ENCODE assay signal across 30 cellular contexts in the genomic region with DNA sequence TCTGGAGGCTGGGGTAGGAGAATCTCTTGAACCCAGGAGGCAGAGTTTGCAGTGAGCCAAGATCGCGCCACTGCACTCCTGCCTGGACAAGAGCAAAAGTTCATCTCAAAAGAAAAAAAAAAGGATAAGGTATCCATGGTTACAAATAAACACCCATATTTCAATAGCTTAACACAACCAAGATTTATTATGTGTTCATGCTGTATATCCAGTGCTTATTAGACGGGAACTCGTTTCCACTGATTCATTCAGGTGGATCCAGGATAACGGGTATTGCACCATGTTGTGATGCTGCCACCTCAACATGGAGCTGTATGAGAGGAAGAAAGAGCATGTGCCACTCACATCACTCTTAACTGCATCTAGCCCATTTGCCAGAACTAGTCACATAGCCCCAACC.
"Had no signal": no experiment of that assay in that cellular context is flagged by ENCODE, and none has a peak within 500 bp of the region (broad histone marks: within the 10 kb centered on the region; RNA-seq: fewer than 3 reads in every experiment).

No MANE protein-coding gene starts in this region.

- H3K4me3 ChIP-seq: Peyer's patch, SJSA1 had no signal

- H3K4me1 ChIP-seq: Peyer's patch, SJSA1 had no signal

- DNase-seq: activated CD4-positive, alpha-beta T cell treated with anti-CD3 and anti-CD28 coated beads, Interleukin-2, amount 10 ng/mL, durations not matched to agents 24 days and 14 days; activated CD4-positive, alpha-beta T cell treated with anti-CD3 and anti-CD28 coated beads, Interleukin-2, amount 50 U/mL, for 4 hours; activated CD8-positive, alpha-beta T cell treated with anti-CD3 and anti-CD28 coated beads for 36 hours; activated gamma-delta T cell; activated naive CD4-positive, alpha-beta T cell treated with Interleukin-2 at 50 U/mL for 16 hours; activated naive CD8-positive, alpha-beta T cell treated with anti-CD3 and anti-CD28 coated beads, Interleukin-2, amount 10 ng/mL, durations not matched to agents 7 days and 5 days; activated T-cell treated with anti-CD3 and anti-CD28 coated beads, Interleukin-2, amount 50 U/mL, for 24 hours; central memory CD4-positive, alpha-beta T cell; Kasumi-1; KG1; MM.1S; MV-4-11; NCI-H1092; NCI-H1436 treated with DMSO at 0.1 percent for 48 hours; NCI-H1694 treated with DMSO at 0.1 percent for 48 hours; NCI-H2029 treated with DMSO at 0.1 percent for 48 hours; NCI-H2107; NCI-H2171; NCI-H510A; NCI-H526; NCI-H748 treated with DMSO at 0.1 percent for 48 hours; NK-92 treated with Interleukin-12 subunit alpha and Interleukin-12 subunit beta, amount 100 ng/mL, for 24 hours; PC-3; Peyer's patch; RPMI8226; SHP77 treated with DMSO at 0.1 percent for 48 hours; SK-N-SH had no signal

- H3K9ac ChIP-seq: SK-N-SH had no signal

- H3K27ac ChIP-seq: Peyer's patch, SJSA1 had no signal

- H3K9me3 ChIP-seq: Peyer's patch, SJSA1, SK-N-SH had no signal

- ATAC-seq: PC-3 had no signal

- H3K27me3 ChIP-seq: Peyer's patch, SJSA1 had no signal

- H3K36me3 ChIP-seq: Peyer's patch, SJSA1 had no signal

- H3K4me2 ChIP-seq: SK-N-SH had no signal

- H3K9me2 ChIP-seq: SK-N-SH had no signal

- FAIRE-seq: astrocyte, TTC549 had no signal
